Comparison of ENCODE assay signal across 8 cellular contexts in genomic region chr14:69695664-69696527, GRCh38.
DNase-seq lines count a peak whose midpoint lies in the region; ATAC-seq and TF ChIP-seq lines count a peak whose summit lies in the region.

No MANE protein-coding gene starts in this region.

- no peak for TF ChIP-seq CTCF in CD8-positive, alpha-beta T cell (IDR thresholded peaks at IDR 0.05)
- TF ChIP-seq CTCF in HL-60 (IDR thresholded peaks at IDR 0.05; ENCODE audit: insufficient read depth, low read length) (no peak), neutrophil (IDR thresholded peaks at IDR 0.05) (no peak)

- peaks cover 32% of the 10 kb centered on the region for H3K4me1 ChIP-seq in CD8-positive, alpha-beta T cell (ENCODE audit: insufficient read depth, low read length)
- H3K4me1 ChIP-seq in neutrophil (ENCODE audit: control insufficient read depth in 1 of 2, insufficient read depth in 1 of 2, low read depth in 1 of 2, low read length in 1 of 2) = peaks cover 89 to 90% of the 10 kb centered on the region in 2 experiments

- peak overlapping the region; percentile 79 for H3K27ac Mint-ChIP-seq in CD8-positive, alpha-beta T cell

- CTCF ChIA-PET in CD8-positive, alpha-beta T cell (lab: Charles Lee) = no interaction called here

- intact Hi-C loops in CD8-positive, alpha-beta T cell (cut with DNase I, micrococcal nuclease) = no loop called here

- H3K9me3 ChIP-seq in CD8-positive, alpha-beta T cell (ENCODE audit: low read length) = no peaks in the 10 kb centered on the region
- no peaks in the 10 kb centered on the region for H3K9me3 ChIP-seq in neutrophil

- H3K27me3 ChIP-seq in CD8-positive, alpha-beta T cell (ENCODE audit: insufficient read depth, low read length) = no peaks in the 10 kb centered on the region
- H3K27me3 ChIP-seq in HL-60 (ENCODE audit: insufficient read depth, poor library complexity, severe bottlenecking) (no peaks in the 10 kb centered on the region), neutrophil (no peaks in the 10 kb centered on the region)

- DNase-seq in CD8-positive, alpha-beta T cell = no peak
- DNase-seq in HL-60 (ENCODE audit: low read depth in 1 of 2, low spot score in 1 of 2) (peak in 1 of 2 experiments; percentile 56), RPMI8226 (peak; percentile 75), erythroblast (lab: John Stamatoyannopoulos, UW) (peak; percentile 60)
- DNase-seq in stimulated activated naive CD4-positive, alpha-beta T cell (lab: John Stamatoyannopoulos, UW) = no peak

- no peaks in the 10 kb centered on the region for H3K36me3 ChIP-seq in CD8-positive, alpha-beta T cell (ENCODE audit: insufficient read depth, low read length)
- peaks cover 7% of the 10 kb centered on the region for H3K36me3 ChIP-seq in neutrophil

- no peak for ATAC-seq in CD8-positive, alpha-beta T cell
- ATAC-seq in HG02642 (IDR thresholded peaks at IDR 0.05; ENCODE audit: poor library complexity, unreplicated experiment) (no peak), HG03139 (IDR thresholded peaks at IDR 0.05; ENCODE audit: unreplicated experiment) (no peak)

- H3K4me3 ChIP-seq in CD8-positive, alpha-beta T cell (ENCODE audit: low read depth, low read length) = no peak overlapping the region
- no peak overlapping the region for H3K4me3 ChIP-seq in HL-60 (replicated peaks; ENCODE audit: insufficient read depth, low read length)
- H3K4me3 ChIP-seq in neutrophil (ENCODE audit: low read depth in 1 of 2, low read length in 1 of 2) = peak overlapping the region; percentile 49 to 54

- no peaks in the 10 kb centered on the region for H3K9me3 Mint-ChIP-seq in CD8-positive, alpha-beta T cell

- no peaks in the 10 kb centered on the region for H3K27me3 Mint-ChIP-seq in CD8-positive, alpha-beta T cell (ENCODE audit: low read depth)

- TF ChIP-seq POLR2A in erythroblast (IDR thresholded peaks at IDR 0.05; ENCODE audit: low read length) = no peak

- H3K4me1 Mint-ChIP-seq in CD8-positive, alpha-beta T cell (ENCODE audit: low read depth) = peaks cover 73% of the 10 kb centered on the region

- no peak overlapping the region for H3K27ac ChIP-seq in CD8-positive, alpha-beta T cell (ENCODE audit: low read depth, low read length)
- H3K27ac ChIP-seq in HL-60 (replicated peaks) (peak overlapping the region; percentile 45), neutrophil (peak overlapping the region; percentile 96)

- no peak overlapping the region for H3K4me3 Mint-ChIP-seq in CD8-positive, alpha-beta T cell

- POLR2A ChIA-PET in CD8-positive, alpha-beta T cell (lab: Charles Lee) = no interaction called here

- H3K36me3 Mint-ChIP-seq in CD8-positive, alpha-beta T cell = peaks cover 9% of the 10 kb centered on the region

Comparison
In these comparisons a context has a peak if more than half of its experiments do, and no peak if none do; other contexts are left out.
1. DNase-seq: peak in RPMI8226 (single experiment) and erythroblast (2 of 2); none in CD8-positive, alpha-beta T cell (0 of 7) and stimulated activated naive CD4-positive, alpha-beta T cell (0 of 6).
2. H3K4me3 ChIP-seq: peak in neutrophil (2 of 2); none in CD8-positive, alpha-beta T cell (single experiment) and HL-60 (single experiment).